ENCODE assay signal across 15 cellular contexts in the genomic region with DNA sequence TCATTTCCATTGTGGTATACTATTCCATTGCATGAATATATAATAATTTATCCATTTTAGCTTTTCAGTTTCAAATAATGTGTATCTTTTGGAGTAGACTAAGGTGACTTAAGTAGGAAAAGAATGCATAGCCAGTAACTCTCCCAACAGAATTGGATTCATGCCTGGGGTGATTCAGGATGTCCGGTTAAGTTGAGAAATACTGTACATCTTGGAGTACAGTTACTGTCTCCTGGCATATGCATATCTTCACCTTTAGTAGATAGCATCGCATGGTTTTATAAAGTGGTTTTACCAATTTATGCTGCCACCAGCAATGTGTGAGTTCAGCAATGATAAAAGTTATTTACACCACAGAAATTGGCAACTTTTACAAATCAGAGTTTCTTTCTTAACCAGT. TPM values are rescaled to one million over a fixed set of nuclear protein-coding genes. Genes with fewer than 3 reads are reported as not detected.
DNase-seq lines count a peak whose midpoint lies in the region; ATAC-seq and TF ChIP-seq lines count a peak whose summit lies in the region.
"Had no signal": no experiment of that assay in that cellular context is flagged by ENCODE, and none has a peak within 500 bp of the region (broad histone marks: within the 10 kb centered on the region; RNA-seq: fewer than 3 reads in every experiment).

No MANE protein-coding gene starts in this region.

- H3K4me1 ChIP-seq in PC-3 (ENCODE audit: insufficient read depth, low read length) (peaks cover 39% of the 10 kb centered on the region), left lung (peaks cover 0 to 13% of the 10 kb centered on the region in 2 donors)

- H3K27me3 ChIP-seq in PC-3 (ENCODE audit: low read length) (no peaks in the 10 kb centered on the region), left lung (no peaks in the 10 kb centered on the region)
- H3K27me3 ChIP-seq: cardiac muscle cell had no signal

- POLR2A ChIA-PET in PC-3 (lab: Charles Lee; ENCODE audit: unreplicated experiment): no interaction called here

- intact Hi-C loops in PC-3 (cut with micrococcal nuclease): loop anchor here (2.0 to 5.0 kb wide), 2 partner anchors 105 to 162 kb away; a partner anchor contains a TSS
- intact Hi-C loops in left lung (cut with DNase I): loop anchor here in 1 of 2 donors (5.0 kb wide), 1 partner anchor 43 kb away; no protein-coding TSS in a partner anchor
- intact Hi-C loops in head of caudate nucleus (cut with DNase I): no loop called here

- H3K4me1 Mint-ChIP-seq in chondrocyte (ENCODE audit: low read depth): peaks cover 34% of the 10 kb centered on the region
- peaks cover 13% of the 10 kb centered on the region for H3K4me1 Mint-ChIP-seq in stimulated activated effector memory CD8-positive, alpha-beta T cell treated with anti-CD3 and anti-CD28 coated beads, Interleukin-12 subunit alpha, Interleukin-12 subunit beta, amount 100 ng/mL, for 72 hours

- H3K27ac Mint-ChIP-seq in chondrocyte (ENCODE audit: unreplicated experiment): peak overlapping the region; percentile 36
- no peak overlapping the region for H3K27ac Mint-ChIP-seq in stimulated activated effector memory CD8-positive, alpha-beta T cell treated with anti-CD3 and anti-CD28 coated beads, Interleukin-12 subunit alpha, Interleukin-12 subunit beta, amount 100 ng/mL, for 72 hours
- H3K27ac Mint-ChIP-seq: activated T-helper 17 cell treated with anti-CD3 and anti-CD28 coated beads, Interleukin-2, amount 50 U/mL, for 72 hours; CD4-positive, CD25-positive, alpha-beta regulatory T cell; stimulated activated naive CD8-positive, alpha-beta T cell treated with anti-CD3 and anti-CD28 coated beads, Interleukin-15, amount 100 ng/mL, for 72 hours had no signal

- no peaks in the 10 kb centered on the region for H3K79me2 ChIP-seq in PC-3 (ENCODE audit: low read length)

- H3K9me3 Mint-ChIP-seq in chondrocyte (ENCODE audit: low read depth): no peaks in the 10 kb centered on the region
- no peaks in the 10 kb centered on the region for H3K9me3 Mint-ChIP-seq in stimulated activated effector memory CD8-positive, alpha-beta T cell treated with anti-CD3 and anti-CD28 coated beads, Interleukin-12 subunit alpha, Interleukin-12 subunit beta, amount 100 ng/mL, for 72 hours
- H3K9me3 Mint-ChIP-seq: activated T-helper 17 cell treated with anti-CD3 and anti-CD28 coated beads, Interleukin-2, amount 50 U/mL, for 72 hours; CD4-positive, CD25-positive, alpha-beta regulatory T cell; stimulated activated naive CD8-positive, alpha-beta T cell treated with anti-CD3 and anti-CD28 coated beads, Interleukin-15, amount 100 ng/mL, for 72 hours had no signal

- no peaks in the 10 kb centered on the region for H3K9me2 ChIP-seq in PC-3 (replicated peaks; ENCODE audit: low read length)

- H3K27me3 Mint-ChIP-seq in chondrocyte (ENCODE audit: low read depth): no peaks in the 10 kb centered on the region

- H3K27ac ChIP-seq in PC-3 (ENCODE audit: low read length) (peak overlapping the region; percentile 98), left lung (no peak overlapping the region)
- H3K27ac ChIP-seq: cardiac muscle cell had no signal

- H3K9ac ChIP-seq in PC-3 (ENCODE audit: low read length): peak overlapping the region; percentile 86

- no peaks in the 10 kb centered on the region for H4K20me1 ChIP-seq in PC-3 (ENCODE audit: low read length)

- no peaks in the 10 kb centered on the region for H3K36me3 Mint-ChIP-seq in chondrocyte (ENCODE audit: low read depth)
- no peaks in the 10 kb centered on the region for H3K36me3 Mint-ChIP-seq in stimulated activated effector memory CD8-positive, alpha-beta T cell treated with anti-CD3 and anti-CD28 coated beads, Interleukin-12 subunit alpha, Interleukin-12 subunit beta, amount 100 ng/mL, for 72 hours
- H3K36me3 Mint-ChIP-seq: CD4-positive, CD25-positive, alpha-beta regulatory T cell had no signal

- peak overlapping the region; percentile 79 for H3K4me2 ChIP-seq in PC-3 (ENCODE audit: low read length)

- ATAC-seq in PC-3 (peak; percentile 60), left lung (peak; percentile 4)
- ATAC-seq in stimulated activated effector memory CD8-positive, alpha-beta T cell treated with anti-CD3 and anti-CD28 coated beads, Interleukin-12 subunit alpha, Interleukin-12 subunit beta, amount 100 ng/mL, for 72 hours: no peak
- ATAC-seq: activated T-helper 17 cell treated with anti-CD3 and anti-CD28 coated beads, Interleukin-2, amount 50 U/mL, for 72 hours; stimulated activated naive CD8-positive, alpha-beta T cell treated with anti-CD3 and anti-CD28 coated beads, Interleukin-15, amount 100 ng/mL, for 72 hours had no signal

- H3F3A ChIP-seq in PC-3 (ENCODE audit: low read length, unreplicated experiment): peaks cover 21% of the 10 kb centered on the region

- H3K4me3 Mint-ChIP-seq in chondrocyte (ENCODE audit: unreplicated experiment): no peak overlapping the region
- no peak overlapping the region for H3K4me3 Mint-ChIP-seq in stimulated activated effector memory CD8-positive, alpha-beta T cell treated with anti-CD3 and anti-CD28 coated beads, Interleukin-12 subunit alpha, Interleukin-12 subunit beta, amount 100 ng/mL, for 72 hours
- H3K4me3 Mint-ChIP-seq: activated T-helper 17 cell treated with anti-CD3 and anti-CD28 coated beads, Interleukin-2, amount 50 U/mL, for 72 hours; CD4-positive, CD25-positive, alpha-beta regulatory T cell; stimulated activated naive CD8-positive, alpha-beta T cell treated with anti-CD3 and anti-CD28 coated beads, Interleukin-15, amount 100 ng/mL, for 72 hours had no signal

- H3K36me3 ChIP-seq in PC-3 (ENCODE audit: low read depth, low read length): no peaks in the 10 kb centered on the region
- no peaks in the 10 kb centered on the region for H3K36me3 ChIP-seq in left lung
- H3K36me3 ChIP-seq: cardiac muscle cell had no signal

- H3K4me3 ChIP-seq in PC-3 (ENCODE audit: low read length) (peak overlapping the region; percentile 51; the same call in 1 of the 2 replicates), left lung (no peak overlapping the region)
- H3K4me3 ChIP-seq: cardiac muscle cell had no signal

- CTCF ChIA-PET in PC-3 (lab: Charles Lee): no interaction called here

- H3K9me3 ChIP-seq in PC-3 (ENCODE audit: low read length) (no peaks in the 10 kb centered on the region), left lung (no peaks in the 10 kb centered on the region)

- TF ChIP-seq CTCF in AG09319 (IDR thresholded peaks at IDR 0.05; ENCODE audit: low read depth, low read length): no peak
- no peak for TF ChIP-seq CTCF in PC-3 (conservative IDR thresholded peaks at IDR 0.05; ENCODE audit: low read depth, low read length)
- no peak for TF ChIP-seq CTCF in chondrocyte (IDR thresholded peaks at IDR 0.05)
- TF ChIP-seq CTCF in left lung (IDR thresholded peaks at IDR 0.05): no peak

- no peak overlapping the region for H2AFZ ChIP-seq in PC-3 (ENCODE audit: low read length)

- DNase-seq in AG09319 (ENCODE audit: extremely low read depth, low read depth): peak; percentile 59
- DNase-seq in PC-3: peak; percentile 96
- DNase-seq in chondrocyte (ENCODE audit: low spot score): no peak
- no peak for DNase-seq in left lung
- no peak for DNase-seq in stimulated activated effector memory CD8-positive, alpha-beta T cell treated with anti-CD3 and anti-CD28 coated beads, Interleukin-12 subunit alpha, Interleukin-12 subunit beta, amount 100 ng/mL, for 72 hours (ENCODE audit: low spot score in 2 of 2)
- DNase-seq in central memory CD4-positive, alpha-beta T cell: no peak
- no peak for DNase-seq in head of caudate nucleus
- DNase-seq in NCI-H1417 treated with DMSO at 0.1 percent for 48 hours (lab: John Stamatoyannopoulos, UW): no peak
- DNase-seq: activated CD4-positive, alpha-beta T cell treated with anti-CD3 and anti-CD28 coated beads, Interleukin-2, amount 50 U/mL, for 1 hour; CD4-positive, CD25-positive, alpha-beta regulatory T cell; GDM1; stimulated activated CD4-positive, alpha-beta T cell treated with anti-CD3 and anti-CD28 coated beads, Interleukin-4, amount 100 ng/mL, for 4 hours; stimulated activated naive CD8-positive, alpha-beta T cell treated with anti-CD3 and anti-CD28 coated beads, Interleukin-15, amount 100 ng/mL, for 72 hours had no signal

- no TSS peak for BruUV-seq in PC-3 (replicated peaks; lab: Mats Ljungman, UMichigan)

RNA-seq across cellular contexts. Expression of a gene that starts 18.6 kb away (rescaled TPM):
- total RNA-seq in PC-3 (2014; rRNA removed) (11.2 and 15.7 TPM in 2 replicates), chondrocyte (8.4 to 67.3 TPM (median 61.7 TPM) in 3 replicates), left lung (10 to 100 TPM; 12.4 to 28.5 TPM)

RNA-seq across cellular contexts. Expression of a gene that starts 58.4 kb away (rescaled TPM):
- 10.1 and 21.9 TPM in 2 replicates for total RNA-seq in PC-3 (2014; rRNA removed)
- total RNA-seq in chondrocyte: 5.4 to 6.8 TPM (median 6.3 TPM) in 3 replicates
- total RNA-seq in left lung: 10 to 100 TPM in 1 of 2 donors, 1 to 10 TPM in 1; 9.9 to 13.7 TPM

Comparison
In these comparisons a context has a peak if more than half of its experiments do, and no peak if none do; other contexts are left out.
1. DNase-seq: peak in AG09319 (single experiment) and PC-3 (single experiment); none in chondrocyte (single experiment), left lung (0 of 2), stimulated activated effector memory CD8-positive, alpha-beta T cell treated with anti-CD3 and anti-CD28 coated beads, Interleukin-12 subunit alpha, Interleukin-12 subunit beta, amount 100 ng/mL, for 72 hours (0 of 2), central memory CD4-positive, alpha-beta T cell (single experiment), head of caudate nucleus (0 of 42) and NCI-H1417 treated with DMSO at 0.1 percent for 48 hours (single experiment).